8 cellular contexts compared by ENCODE assay signal in the genomic region with DNA sequence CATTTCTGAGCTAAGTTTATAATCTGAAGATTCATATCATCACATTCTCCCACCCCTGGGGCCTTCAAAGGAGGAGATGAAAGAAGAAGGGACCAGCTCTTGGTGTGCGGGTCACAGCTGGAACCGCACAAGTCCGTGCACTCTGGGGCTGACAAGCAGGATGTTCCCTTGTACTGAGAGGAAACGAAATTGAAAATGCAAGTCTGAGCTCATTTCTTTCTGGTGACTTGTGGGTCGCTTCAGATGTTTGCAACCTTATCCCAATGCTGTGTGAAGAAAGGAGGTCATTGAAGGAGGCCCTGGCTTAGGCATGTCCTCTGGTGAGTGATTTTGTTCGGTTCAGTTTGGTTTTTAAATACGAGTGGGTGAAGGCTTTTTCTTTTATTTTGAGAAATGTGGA. TPM values are rescaled to one million over a fixed set of nuclear protein-coding genes. Genes with fewer than 3 reads are reported as not detected.
A peak's percentile ranks its signal among the peaks of the same experiment; 100 is the strongest.
DNase-seq lines count a peak whose midpoint lies in the region; ATAC-seq and TF ChIP-seq lines count a peak whose summit lies in the region.

No MANE protein-coding gene starts in this region.

- H3K27ac ChIP-seq in OCI-LY1 (ENCODE audit: low read depth, low read length, poor library complexity, severe bottlenecking) (peak overlapping the region; percentile 64), dorsolateral prefrontal cortex (peak overlapping the region in 49 of 59 donors; percentile 1 to 80 (median 48)), PC-9 (no peak overlapping the region)

- H3K79me2 ChIP-seq in OCI-LY1 (ENCODE audit: insufficient read depth, low read length) (peaks cover 93% of the 10 kb centered on the region), PC-9 (ENCODE audit: low read depth) (peaks cover 47% of the 10 kb centered on the region)

- H3K4me1 ChIP-seq in OCI-LY1 (ENCODE audit: insufficient read depth, low read length, severe bottlenecking) (peaks cover 91% of the 10 kb centered on the region), PC-9 (replicated peaks; ENCODE audit: insufficient read depth) (peaks cover 5% of the 10 kb centered on the region)

- H3K36me3 ChIP-seq in OCI-LY1 (ENCODE audit: insufficient read depth, low read length), result peaks cover 25% of the 10 kb centered on the region
- no peaks in the 10 kb centered on the region for H3K36me3 ChIP-seq in PC-9 (ENCODE audit: low read depth)

- CTCF ChIA-PET in PC-9 (lab: Charles Lee), result interaction anchor here (1.6 kb wide), 1 partner anchor 245 kb away, joined by 4 read pairs; no protein-coding TSS in a partner anchor

- BruUV-seq in PC-9 (replicated peaks; lab: Mats Ljungman, UMichigan), result no TSS peak

- no peaks in the 10 kb centered on the region for H4K20me1 ChIP-seq in OCI-LY1 (ENCODE audit: insufficient read depth, low read length)
- H4K20me1 ChIP-seq in PC-9 (ENCODE audit: insufficient read depth), result no peaks in the 10 kb centered on the region

- TF ChIP-seq CTCF in OCI-LY1 (IDR thresholded peaks at IDR 0.05; ENCODE audit: low read length), result no peak
- TF ChIP-seq CTCF in dorsolateral prefrontal cortex (IDR thresholded peaks at IDR 0.05 in 54 of 56, conservative IDR thresholded peaks at IDR 0.05 in 2 of 56; ENCODE audit: low read depth in 1 of 56, partially characterized antibody in 56 of 56), result no peak
- TF ChIP-seq CTCF in PC-9 (conservative IDR thresholded peaks at IDR 0.05), result no peak

- POLR2A ChIA-PET in PC-9 (lab: Charles Lee; ENCODE audit: unreplicated experiment), result interaction anchor here (0.5 kb wide), 1 partner anchor 69 kb away, joined by 18 read pairs; no protein-coding TSS in a partner anchor

- H3K9ac ChIP-seq in OCI-LY1 (ENCODE audit: low read length), result peak overlapping the region; percentile 44; the same call in 1 of the 2 replicates

- H3K27me3 ChIP-seq in OCI-LY1 (ENCODE audit: insufficient read depth, low read length), result no peaks in the 10 kb centered on the region
- H3K27me3 ChIP-seq in dorsolateral prefrontal cortex, result no peaks in the 10 kb centered on the region
- no peaks in the 10 kb centered on the region for H3K27me3 ChIP-seq in PC-9 (ENCODE audit: insufficient read depth, low read depth)

- DNase-seq in dorsolateral prefrontal cortex, result no peak
- peak; percentile 43 for DNase-seq in stimulated activated CD4-positive, alpha-beta T cell treated with anti-CD3 and anti-CD28 coated beads, Interleukin-4, amount 100 ng/mL, for 1 hour
- DNase-seq in PC-9, result no peak
- no peak for DNase-seq in NCI-H187 (lab: John Stamatoyannopoulos, UW)
- DNase-seq in germinal center (ENCODE audit: low spot score), result no peak

- ATAC-seq in GM18508 (IDR thresholded peaks at IDR 0.05; ENCODE audit: insufficient read depth, unreplicated experiment), result peak; percentile 63
- peak; percentile 73 for ATAC-seq in HG02571 (IDR thresholded peaks at IDR 0.05; ENCODE audit: unreplicated experiment)

- intact Hi-C loops in dorsolateral prefrontal cortex (cut with DNase I) (no loop called here), PC-9 (cut with micrococcal nuclease; ENCODE audit: unreplicated experiment) (no loop called here)

- H3K9me3 ChIP-seq in OCI-LY1 (ENCODE audit: low read length), result no peaks in the 10 kb centered on the region
- no peaks in the 10 kb centered on the region for H3K9me3 ChIP-seq in PC-9 (ENCODE audit: insufficient read depth, low read depth)

- H3K9me2 ChIP-seq in OCI-LY1 (ENCODE audit: low read depth, low read length) (no peaks in the 10 kb centered on the region), PC-9 (ENCODE audit: insufficient read depth) (no peaks in the 10 kb centered on the region)

- H3F3A ChIP-seq in OCI-LY1 (ENCODE audit: insufficient read depth, low read length) (no peaks in the 10 kb centered on the region), PC-9 (ENCODE audit: insufficient read depth, low read depth) (peaks cover 19% of the 10 kb centered on the region; the same call in 1 of the 2 replicates)

- H2AFZ ChIP-seq in OCI-LY1 (ENCODE audit: low read length) (no peak overlapping the region), PC-9 (no peak overlapping the region)

- H3K4me3 ChIP-seq in OCI-LY1 (ENCODE audit: low read depth, low read length, poor library complexity, severe bottlenecking), result peak overlapping the region; percentile 37
- H3K4me3 ChIP-seq in dorsolateral prefrontal cortex, result peak overlapping the region in 29 of 59 donors; percentile 0 to 51 (median 15)
- no peak overlapping the region for H3K4me3 ChIP-seq in PC-9

- H3K4me2 ChIP-seq in OCI-LY1 (ENCODE audit: low read length), result peak overlapping the region; percentile 62
- no peak overlapping the region for H3K4me2 ChIP-seq in PC-9

RNA-seq across cellular contexts. Expression of a gene that starts 59.6 kb away (rescaled TPM):
- under 1 TPM in 17 of 120 experiments, not detected in 103; 0.16 to 0.55 (median 0.22) TPM for total RNA-seq in dorsolateral prefrontal cortex
- 0.23 and 0.74 TPM in 2 replicates for total RNA-seq in PC-9 (2021)
